ENCODE assay signal across 34 cellular contexts in genomic region chr1:19585507-19585906, GRCh38.
"Had no signal": no experiment of that assay in that cellular context is flagged by ENCODE, and none has a peak within 500 bp of the region (broad histone marks: within the 10 kb centered on the region; RNA-seq: fewer than 3 reads in every experiment).

No MANE protein-coding gene starts in this region.

- H3K4me3 ChIP-seq: MG63 had no signal

- H3K36me3 ChIP-seq: MG63 had no signal

- DNase-seq: Karpas-422, Kasumi-1, MG63, MM.1S, MV-4-11, NCI-H1048, NCI-H1092, NCI-H1092 treated with DMSO at 0.1 percent for 48 hours, NCI-H1105, NCI-H1105 treated with DMSO at 0.1 percent for 48 hours, NCI-H1417, NCI-H1417 treated with DMSO at 0.1 percent for 48 hours, NCI-H1436, NCI-H1436 treated with DMSO at 0.1 percent for 48 hours, NCI-H146, NCI-H1694, NCI-H1694 treated with DMSO at 0.1 percent for 48 hours, NCI-H187, NCI-H187 treated with DMSO at 0.1 percent for 48 hours, NCI-H1930, NCI-H2029, NCI-H2029 treated with DMSO at 0.1 percent for 48 hours, NCI-H2081, NCI-H2081 treated with DMSO at 0.1 percent for 48 hours, NCI-H2107, NCI-H2171, NCI-H2171 treated with DMSO at 0.1 percent for 48 hours, NCI-H2227 treated with DMSO at 0.1 percent for 48 hours, NCI-H226, NCI-H345, NCI-H446, NCI-H446 treated with DMSO at 0.1 percent for 48 hours, NCI-H510A, NCI-H510A treated with DMSO at 0.1 percent for 48 hours had no signal

- H3K27me3 ChIP-seq: MG63 had no signal

- H3K9me3 ChIP-seq: MG63 had no signal
